ENCODE assay signal across 25 cellular contexts in the genomic region with DNA sequence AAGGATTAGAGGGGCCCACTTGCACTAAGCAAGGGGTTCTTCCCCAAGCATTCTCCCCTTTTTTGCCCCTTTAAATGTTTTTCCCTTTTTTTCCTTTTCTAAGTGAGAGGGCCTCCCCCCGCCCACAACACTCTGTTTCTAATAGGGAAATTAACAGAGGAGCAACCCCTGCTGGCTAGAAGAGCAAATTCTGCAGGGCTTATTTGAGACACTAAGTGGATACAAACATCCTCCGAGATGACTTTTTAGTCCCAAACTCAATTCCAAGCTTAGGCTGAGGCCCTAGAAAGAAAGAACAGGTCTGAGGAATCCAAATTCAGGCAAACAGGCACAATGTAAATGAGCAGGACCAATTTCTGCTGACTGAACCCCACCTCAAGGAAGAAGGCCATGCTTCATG.
A peak's percentile ranks its signal among the peaks of the same experiment; 100 is the strongest.
DNase-seq lines count a peak whose midpoint lies in the region; ATAC-seq and TF ChIP-seq lines count a peak whose summit lies in the region.
"Had no signal": no experiment of that assay in that cellular context is flagged by ENCODE, and none has a peak within 500 bp of the region (broad histone marks: within the 10 kb centered on the region; RNA-seq: fewer than 3 reads in every experiment).

No MANE protein-coding gene starts in this region.

- POLR2A ChIA-PET in WTC11 (lab: Charles Lee) = no interaction called here

- intact Hi-C loops in esophagus squamous epithelium (cut with DNase I) = no loop called here

- TF ChIP-seq POLR2A in esophagus squamous epithelium (IDR thresholded peaks at IDR 0.05) = no peak

- no peak overlapping the region for H3K4me3 ChIP-seq in LNCaP clone FGC (ENCODE audit: low read depth, low read length)
- H3K4me3 ChIP-seq in esophagus squamous epithelium = no peak overlapping the region
- H3K4me3 ChIP-seq: SK-N-MC had no signal

- no peaks in the 10 kb centered on the region for H3K4me1 ChIP-seq in esophagus squamous epithelium

- no peaks in the 10 kb centered on the region for H3K36me3 ChIP-seq in esophagus squamous epithelium

- H3K27ac ChIP-seq in esophagus squamous epithelium = no peak overlapping the region
- H3K27ac ChIP-seq: RWPE1, SK-N-MC had no signal

- H3K4me1 Mint-ChIP-seq in WTC11 = peaks cover 7% of the 10 kb centered on the region

- 0 out of 2 replicates have a peak, but pooled peaks cover 3% of the 10 kb centered on the region for H3K9me3 Mint-ChIP-seq in WTC11

- no peaks in the 10 kb centered on the region for H3K36me3 Mint-ChIP-seq in WTC11
- H3K36me3 Mint-ChIP-seq: CD4-positive, CD25-positive, alpha-beta regulatory T cell had no signal

- ATAC-seq in WTC11 (peak; percentile 68), GM21529 (IDR thresholded peaks at IDR 0.05; ENCODE audit: unreplicated experiment) (no peak), HG02973 (IDR thresholded peaks at IDR 0.05; ENCODE audit: unreplicated experiment) (no peak), HG02571 (IDR thresholded peaks at IDR 0.05; ENCODE audit: unreplicated experiment) (no peak)
- ATAC-seq: Panc1 had no signal

- H3K4me3 Mint-ChIP-seq in WTC11 = no peak overlapping the region
- H3K4me3 Mint-ChIP-seq: CD4-positive, CD25-positive, alpha-beta regulatory T cell had no signal

- DNase-seq in CD1c-positive myeloid dendritic cell (ENCODE audit: extremely low spot score) (peak; percentile 16), LNCaP clone FGC (ENCODE audit: low read depth) (no peak), WTC11 (ENCODE audit: low spot score) (no peak), iPS-NIHi7 (ENCODE audit: extremely low spot score) (peak; percentile 40), esophagus squamous epithelium (lab: John Stamatoyannopoulos, UW) (no peak)
- DNase-seq: 8988T; ACHN; CD4-positive, CD25-positive, alpha-beta regulatory T cell; DMS53; KG1; NCI-H1048; NCI-H1417; NCI-H1694; NCI-H2029 treated with DMSO at 0.1 percent for 48 hours; NCI-H446 treated with DMSO at 0.1 percent for 48 hours; NCI-H526; NCI-H82; NK-92 treated with Interleukin-12 subunit alpha and Interleukin-12 subunit beta, amount 100 ng/mL, for 24 hours; SIG-M5 had no signal

- H3K9me3 ChIP-seq in esophagus squamous epithelium = no peaks in the 10 kb centered on the region

- H3K27ac Mint-ChIP-seq in WTC11 = no peak overlapping the region

- TF ChIP-seq CTCF in LNCaP clone FGC (IDR thresholded peaks at IDR 0.05; ENCODE audit: control insufficient read depth, extremely low read depth, insufficient read depth) = 0 out of 2 replicates have a peak, but pooled peaks have one; percentile 2
- no peak for TF ChIP-seq CTCF in WTC11 (IDR thresholded peaks at IDR 0.05)
- no peak for TF ChIP-seq CTCF in esophagus squamous epithelium (IDR thresholded peaks at IDR 0.05)

- H3K27me3 Mint-ChIP-seq in WTC11 (ENCODE audit: low read depth) = no peaks in the 10 kb centered on the region; the same call in 1 of the 2 replicates

- CTCF ChIA-PET in WTC11 (lab: Charles Lee) = interaction anchor here (1.0 kb wide), 1 partner anchor 25 kb away, joined by 3 read pairs; no protein-coding TSS in a partner anchor

- WGBS in esophagus squamous epithelium, 2 donors = 51 to 65% methylated on average over 2 of the region's 2 CpGs

- peaks cover 0 to 5% (median 0%) of the 10 kb centered on the region in 4 donors for H3K27me3 ChIP-seq in esophagus squamous epithelium

TF ChIP-seq in WTC11, 78 proteins besides CTCF, POLR2A, EP300 and RAD21 (continues in another document):
- TF ChIP-seq, protein P1, sequence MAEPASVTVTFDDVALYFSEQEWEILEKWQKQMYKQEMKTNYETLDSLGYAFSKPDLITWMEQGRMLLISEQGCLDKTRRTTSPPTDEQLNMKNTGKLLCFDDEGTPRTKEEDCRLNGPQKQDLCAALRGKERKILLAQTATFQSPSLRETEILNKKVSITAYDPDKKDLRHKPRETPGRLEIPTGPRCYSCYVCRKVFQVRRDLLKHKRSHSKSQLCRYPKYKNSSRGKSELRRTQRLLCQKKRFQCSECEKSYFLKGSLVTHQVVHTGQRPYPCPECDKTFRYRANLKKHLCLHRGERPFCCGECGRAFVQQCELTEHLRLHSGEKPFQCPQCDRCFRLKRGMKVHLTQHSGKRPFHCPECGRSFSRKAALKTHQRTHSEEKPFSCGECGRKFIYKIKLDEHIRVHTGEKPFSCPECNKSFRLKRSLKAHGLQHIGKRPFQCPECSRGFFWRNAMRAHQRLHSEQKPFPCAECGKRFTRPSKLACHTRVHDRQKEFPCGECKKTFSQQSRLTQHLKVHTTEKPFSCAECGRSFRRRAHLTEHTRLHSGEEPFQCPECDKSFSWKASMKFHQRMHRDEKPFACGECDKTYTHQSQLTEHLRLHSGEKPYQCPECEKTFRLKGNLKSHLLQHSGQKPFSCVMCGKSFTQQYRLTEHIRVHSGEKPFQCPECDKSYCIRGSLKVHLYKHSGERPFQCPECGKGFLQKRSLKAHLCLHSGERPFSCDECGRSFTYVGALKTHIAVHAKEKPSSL (CRISPR knock-in tag; conservative IDR thresholded peaks at IDR 0.05) = no peak
- TF ChIP-seq, protein P2, sequence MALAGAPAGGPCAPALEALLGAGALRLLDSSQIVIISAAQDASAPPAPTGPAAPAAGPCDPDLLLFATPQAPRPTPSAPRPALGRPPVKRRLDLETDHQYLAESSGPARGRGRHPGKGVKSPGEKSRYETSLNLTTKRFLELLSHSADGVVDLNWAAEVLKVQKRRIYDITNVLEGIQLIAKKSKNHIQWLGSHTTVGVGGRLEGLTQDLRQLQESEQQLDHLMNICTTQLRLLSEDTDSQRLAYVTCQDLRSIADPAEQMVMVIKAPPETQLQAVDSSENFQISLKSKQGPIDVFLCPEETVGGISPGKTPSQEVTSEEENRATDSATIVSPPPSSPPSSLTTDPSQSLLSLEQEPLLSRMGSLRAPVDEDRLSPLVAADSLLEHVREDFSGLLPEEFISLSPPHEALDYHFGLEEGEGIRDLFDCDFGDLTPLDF (CRISPR knock-in tag; IDR thresholded peaks at IDR 0.05) = no peak
- TF ChIP-seq GRHL2 (CRISPR knock-in tag; IDR thresholded peaks at IDR 0.05; ENCODE audit: insufficient replicate concordance, severe bottlenecking) = no peak
- TF ChIP-seq, protein P3, sequence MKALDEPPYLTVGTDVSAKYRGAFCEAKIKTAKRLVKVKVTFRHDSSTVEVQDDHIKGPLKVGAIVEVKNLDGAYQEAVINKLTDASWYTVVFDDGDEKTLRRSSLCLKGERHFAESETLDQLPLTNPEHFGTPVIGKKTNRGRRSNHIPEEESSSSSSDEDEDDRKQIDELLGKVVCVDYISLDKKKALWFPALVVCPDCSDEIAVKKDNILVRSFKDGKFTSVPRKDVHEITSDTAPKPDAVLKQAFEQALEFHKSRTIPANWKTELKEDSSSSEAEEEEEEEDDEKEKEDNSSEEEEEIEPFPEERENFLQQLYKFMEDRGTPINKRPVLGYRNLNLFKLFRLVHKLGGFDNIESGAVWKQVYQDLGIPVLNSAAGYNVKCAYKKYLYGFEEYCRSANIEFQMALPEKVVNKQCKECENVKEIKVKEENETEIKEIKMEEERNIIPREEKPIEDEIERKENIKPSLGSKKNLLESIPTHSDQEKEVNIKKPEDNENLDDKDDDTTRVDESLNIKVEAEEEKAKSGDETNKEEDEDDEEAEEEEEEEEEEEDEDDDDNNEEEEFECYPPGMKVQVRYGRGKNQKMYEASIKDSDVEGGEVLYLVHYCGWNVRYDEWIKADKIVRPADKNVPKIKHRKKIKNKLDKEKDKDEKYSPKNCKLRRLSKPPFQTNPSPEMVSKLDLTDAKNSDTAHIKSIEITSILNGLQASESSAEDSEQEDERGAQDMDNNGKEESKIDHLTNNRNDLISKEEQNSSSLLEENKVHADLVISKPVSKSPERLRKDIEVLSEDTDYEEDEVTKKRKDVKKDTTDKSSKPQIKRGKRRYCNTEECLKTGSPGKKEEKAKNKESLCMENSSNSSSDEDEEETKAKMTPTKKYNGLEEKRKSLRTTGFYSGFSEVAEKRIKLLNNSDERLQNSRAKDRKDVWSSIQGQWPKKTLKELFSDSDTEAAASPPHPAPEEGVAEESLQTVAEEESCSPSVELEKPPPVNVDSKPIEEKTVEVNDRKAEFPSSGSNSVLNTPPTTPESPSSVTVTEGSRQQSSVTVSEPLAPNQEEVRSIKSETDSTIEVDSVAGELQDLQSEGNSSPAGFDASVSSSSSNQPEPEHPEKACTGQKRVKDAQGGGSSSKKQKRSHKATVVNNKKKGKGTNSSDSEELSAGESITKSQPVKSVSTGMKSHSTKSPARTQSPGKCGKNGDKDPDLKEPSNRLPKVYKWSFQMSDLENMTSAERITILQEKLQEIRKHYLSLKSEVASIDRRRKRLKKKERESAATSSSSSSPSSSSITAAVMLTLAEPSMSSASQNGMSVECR (CRISPR knock-in tag; IDR thresholded peaks at IDR 0.05; ENCODE audit: borderline replicate concordance) = no peak
- TF ChIP-seq NR1H2 (CRISPR knock-in tag; IDR thresholded peaks at IDR 0.05) = no peak
- TF ChIP-seq ZNF423 (CRISPR knock-in tag; IDR thresholded peaks at IDR 0.05) = no peak
- no peak for TF ChIP-seq GTF2I (CRISPR knock-in tag; conservative IDR thresholded peaks at IDR 0.05)
- TF ChIP-seq, protein P4, sequence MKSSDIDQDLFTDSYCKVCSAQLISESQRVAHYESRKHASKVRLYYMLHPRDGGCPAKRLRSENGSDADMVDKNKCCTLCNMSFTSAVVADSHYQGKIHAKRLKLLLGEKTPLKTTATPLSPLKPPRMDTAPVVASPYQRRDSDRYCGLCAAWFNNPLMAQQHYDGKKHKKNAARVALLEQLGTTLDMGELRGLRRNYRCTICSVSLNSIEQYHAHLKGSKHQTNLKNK (CRISPR knock-in tag; IDR thresholded peaks at IDR 0.05) = no peak
- TF ChIP-seq, protein P5, sequence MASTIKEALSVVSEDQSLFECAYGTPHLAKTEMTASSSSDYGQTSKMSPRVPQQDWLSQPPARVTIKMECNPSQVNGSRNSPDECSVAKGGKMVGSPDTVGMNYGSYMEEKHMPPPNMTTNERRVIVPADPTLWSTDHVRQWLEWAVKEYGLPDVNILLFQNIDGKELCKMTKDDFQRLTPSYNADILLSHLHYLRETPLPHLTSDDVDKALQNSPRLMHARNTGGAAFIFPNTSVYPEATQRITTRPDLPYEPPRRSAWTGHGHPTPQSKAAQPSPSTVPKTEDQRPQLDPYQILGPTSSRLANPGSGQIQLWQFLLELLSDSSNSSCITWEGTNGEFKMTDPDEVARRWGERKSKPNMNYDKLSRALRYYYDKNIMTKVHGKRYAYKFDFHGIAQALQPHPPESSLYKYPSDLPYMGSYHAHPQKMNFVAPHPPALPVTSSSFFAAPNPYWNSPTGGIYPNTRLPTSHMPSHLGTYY (CRISPR knock-in tag; IDR thresholded peaks at IDR 0.05) = no peak
- TF ChIP-seq ZNF671 (CRISPR knock-in tag; IDR thresholded peaks at IDR 0.05) = no peak
- TF ChIP-seq MYBL2 (CRISPR knock-in tag; IDR thresholded peaks at IDR 0.05) = no peak

Comparison
In these comparisons a context has a peak if more than half of its experiments do, and no peak if none do; other contexts are left out.
1. DNase-seq: peak in CD1c-positive myeloid dendritic cell (single experiment) and iPS-NIHi7 (single experiment); none in LNCaP clone FGC (single experiment), WTC11 (single experiment) and esophagus squamous epithelium (single experiment).